8 cellular contexts compared by ENCODE assay signal in genomic region chr1:155250633-155251449, GRCh38. TPM values are rescaled to one million over a fixed set of nuclear protein-coding genes. Genes with fewer than 3 reads are reported as not detected.
DNase-seq lines count a peak whose midpoint lies in the region; ATAC-seq and TF ChIP-seq lines count a peak whose summit lies in the region.

No MANE protein-coding gene starts in this region.

- H3K4me1 Mint-ChIP-seq in nephron: peaks cover 28% of the 10 kb centered on the region
- peaks cover 34% of the 10 kb centered on the region for H3K4me1 Mint-ChIP-seq in stimulated activated naive CD8-positive, alpha-beta T cell treated with anti-CD3 and anti-CD28 coated beads, Interleukin-15, Interleukin-2, amounts not matched to agents 100 ng/mL and 50 ng/mL, for 24 hours (ENCODE audit: low read depth)

- ATAC-seq in GM21786 (IDR thresholded peaks at IDR 0.05; ENCODE audit: unreplicated experiment): peak; percentile 79

- H3K27me3 Mint-ChIP-seq in nephron (ENCODE audit: low read depth): peaks cover 3% of the 10 kb centered on the region
- no peaks in the 10 kb centered on the region for H3K27me3 Mint-ChIP-seq in stimulated activated naive CD8-positive, alpha-beta T cell treated with anti-CD3 and anti-CD28 coated beads, Interleukin-15, Interleukin-2, amounts not matched to agents 100 ng/mL and 50 ng/mL, for 24 hours

- DNase-seq in EH (ENCODE audit: low read depth) (peak; percentile 90), LHCN-M2 (ENCODE audit: low read depth) (peak; percentile 89), RPMI7951 (ENCODE audit: low read depth) (peak; percentile 82), fibroblast of mammary gland (ENCODE audit: low read depth) (peak; percentile 90)
- peak; percentile 95 to 96 for DNase-seq in activated T-helper 1 cell treated with anti-CD3 and anti-CD28 coated beads, Interleukin-2, amount 50 U/mL, for 16 hours (ENCODE audit: low read depth in 1 of 2, low spot score in 1 of 2)

- no peak overlapping the region for H3K4me3 ChIP-seq in fibroblast of mammary gland (ENCODE audit: control insufficient read depth, low read depth, low read length)

- no peaks in the 10 kb centered on the region for H3K9me3 Mint-ChIP-seq in nephron
- H3K9me3 Mint-ChIP-seq in stimulated activated naive CD8-positive, alpha-beta T cell treated with anti-CD3 and anti-CD28 coated beads, Interleukin-15, Interleukin-2, amounts not matched to agents 100 ng/mL and 50 ng/mL, for 24 hours: no peaks in the 10 kb centered on the region

- peak overlapping the region; percentile 38 to 75 (median 69) for H3K4me3 Mint-ChIP-seq in nephron
- peak overlapping the region; percentile 63 for H3K4me3 Mint-ChIP-seq in stimulated activated naive CD8-positive, alpha-beta T cell treated with anti-CD3 and anti-CD28 coated beads, Interleukin-15, Interleukin-2, amounts not matched to agents 100 ng/mL and 50 ng/mL, for 24 hours

- TF ChIP-seq CTCF in fibroblast of mammary gland (conservative IDR thresholded peaks at IDR 0.05; ENCODE audit: control insufficient read depth, insufficient read depth, low read depth, low read length): peak; percentile 99
- TF ChIP-seq CTCF in nephron (IDR thresholded peaks at IDR 0.05; ENCODE audit: unreplicated experiment in 3 of 3): peak; percentile 98 to 100 (median 100)

- H3K36me3 Mint-ChIP-seq in nephron (ENCODE audit: low read depth): peaks cover 13% of the 10 kb centered on the region
- H3K36me3 Mint-ChIP-seq in stimulated activated naive CD8-positive, alpha-beta T cell treated with anti-CD3 and anti-CD28 coated beads, Interleukin-15, Interleukin-2, amounts not matched to agents 100 ng/mL and 50 ng/mL, for 24 hours (ENCODE audit: low read depth): peaks cover 8% of the 10 kb centered on the region

- peak overlapping the region; percentile 74 to 89 (median 87) for H3K27ac Mint-ChIP-seq in nephron
- H3K27ac Mint-ChIP-seq in stimulated activated naive CD8-positive, alpha-beta T cell treated with anti-CD3 and anti-CD28 coated beads, Interleukin-15, Interleukin-2, amounts not matched to agents 100 ng/mL and 50 ng/mL, for 24 hours: no peak overlapping the region

RNA-seq across cellular contexts. Expression of gene ENTREP3, which starts 4.4 kb away (rescaled TPM):
- 7.8 and 15.6 TPM in 2 replicates for total RNA-seq in LHCN-M2 (2014; rRNA removed)
- polyA plus RNA-seq in LHCN-M2 (2012): 29.3 TPM
- total RNA-seq in RPMI7951 (2014; rRNA removed; shearing (Covaris generic)): 3.2 and 4.2 TPM in 2 replicates

RNA-seq across cellular contexts. Expression of gene SCAMP3, which starts 11.3 kb away (rescaled TPM):
- 83.7 and 101 TPM in 2 replicates for total RNA-seq in LHCN-M2 (2014; rRNA removed)
- polyA plus RNA-seq in LHCN-M2 (2012): 119 TPM
- 69.0 and 73.9 TPM in 2 replicates for total RNA-seq in RPMI7951 (2014; rRNA removed; shearing (Covaris generic))

RNA-seq across cellular contexts. Expression of gene CLK2, which starts 22.5 kb away (rescaled TPM):
- total RNA-seq in LHCN-M2 (2014; rRNA removed): 23.7 and 26.9 TPM in 2 replicates
- polyA plus RNA-seq in LHCN-M2 (2012): 14.4 TPM
- 13.1 and 20.8 TPM in 2 replicates for total RNA-seq in RPMI7951 (2014; rRNA removed; shearing (Covaris generic))

RNA-seq across cellular contexts. Expression of gene HCN3, which starts 26.4 kb away (rescaled TPM):
- total RNA-seq in LHCN-M2 (2014; rRNA removed): 1.8 and 2.1 TPM in 2 replicates
- 2.2 TPM for polyA plus RNA-seq in LHCN-M2 (2012)
- 0.36 and 0.59 TPM in 2 replicates for total RNA-seq in RPMI7951 (2014; rRNA removed; shearing (Covaris generic))

RNA-seq across cellular contexts. Expression of gene MTX1, which starts 42.3 kb away (rescaled TPM):
- 47.6 and 49.1 TPM in 2 replicates for total RNA-seq in LHCN-M2 (2014; rRNA removed)
- 66.7 TPM for polyA plus RNA-seq in LHCN-M2 (2012)
- total RNA-seq in RPMI7951 (2014; rRNA removed; shearing (Covaris generic)): 88.3 and 97.7 TPM in 2 replicates
